ENCODE assay signal across 1 cellular context in genomic region chr11:72793081-72793451, GRCh38.
TF ChIP-seq lines count a peak whose summit lies in the region.

No MANE protein-coding gene starts in this region.

TF ChIP-seq in endothelial cell of umbilical vein, 7 proteins besides CTCF, POLR2A, EP300 and RAD21:
- TF ChIP-seq POLR2AphosphoS5 (IDR thresholded peaks at IDR 0.05; ENCODE audit: insufficient read depth, low read depth, low read length) (no peak), MAX (IDR thresholded peaks at IDR 0.05; ENCODE audit: insufficient read depth, insufficient read length) (no peak), JUN (IDR thresholded peaks at IDR 0.05; ENCODE audit: borderline replicate concordance, insufficient read depth, insufficient read length, low read depth) (no peak), GATA2 (IDR thresholded peaks at IDR 0.05; ENCODE audit: insufficient read depth, insufficient read length, low read depth, low read length) (no peak), MYC (IDR thresholded peaks at IDR 0.05; ENCODE audit: low read depth, low read length) (no peak)
